In the genomic region with DNA sequence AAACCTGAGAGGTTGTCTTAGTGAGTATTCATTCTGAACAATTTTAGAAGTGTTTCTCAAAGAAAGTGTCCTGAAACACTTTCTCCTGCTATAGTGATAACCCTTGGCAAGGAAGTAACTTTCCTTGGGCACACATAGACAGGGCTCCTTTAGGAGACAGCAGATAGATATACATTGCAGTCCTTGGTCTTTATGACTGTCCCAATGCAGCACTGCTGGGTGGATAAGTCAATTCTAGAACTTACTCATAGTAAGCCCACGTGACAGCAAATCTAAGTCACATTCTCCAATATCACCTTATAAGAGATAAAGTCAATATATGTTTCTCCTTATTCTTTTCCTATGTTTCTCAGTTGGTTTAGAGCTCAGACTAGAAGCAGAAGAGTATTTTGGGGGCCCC, we compare ENCODE assay signal across 17 cellular contexts. TPM values are rescaled to one million over a fixed set of nuclear protein-coding genes. Genes with fewer than 3 reads are reported as not detected.
DNase-seq lines count a peak whose midpoint lies in the region; ATAC-seq and TF ChIP-seq lines count a peak whose summit lies in the region.
"Had no signal": no experiment of that assay in that cellular context is flagged by ENCODE, and none has a peak within 500 bp of the region (broad histone marks: within the 10 kb centered on the region; RNA-seq: fewer than 3 reads in every experiment).

No MANE protein-coding gene starts in this region.

- H3K27ac ChIP-seq in CD8-positive, alpha-beta memory T cell (ENCODE audit: low read depth, low read length): no peak overlapping the region
- H3K27ac ChIP-seq in osteoblast (ENCODE audit: low read depth, low read length): no peak overlapping the region
- H3K27ac ChIP-seq: BLaER1 had no signal

- no peaks in the 10 kb centered on the region for H4K20me1 ChIP-seq in osteoblast (ENCODE audit: insufficient read depth, low read length)
- H4K20me1 ChIP-seq: BLaER1 had no signal

- H3K4me3 ChIP-seq in CD8-positive, alpha-beta memory T cell (ENCODE audit: low read length): no peak overlapping the region
- H3K4me3 ChIP-seq in osteoblast (ENCODE audit: insufficient read depth, low read length): no peak overlapping the region
- H3K4me3 ChIP-seq: BLaER1, K562 had no signal

- H3K9me3 ChIP-seq in CD8-positive, alpha-beta memory T cell (ENCODE audit: low read length): no peaks in the 10 kb centered on the region
- no peaks in the 10 kb centered on the region for H3K9me3 ChIP-seq in osteoblast (ENCODE audit: low read depth, low read length)
- H3K9me3 ChIP-seq: BLaER1 had no signal

- ATAC-seq in central memory CD8-positive, alpha-beta T cell (replicated peaks; ENCODE audit: extremely low read depth, poor library complexity, severe bottlenecking): no peak
- ATAC-seq in GM21737 (IDR thresholded peaks at IDR 0.05; ENCODE audit: unreplicated experiment): no peak
- ATAC-seq: K562 had no signal

- no peaks in the 10 kb centered on the region for H3K36me3 ChIP-seq in CD8-positive, alpha-beta memory T cell (ENCODE audit: insufficient read depth, low read length)
- H3K36me3 ChIP-seq in osteoblast (ENCODE audit: insufficient read depth, low read length): no peaks in the 10 kb centered on the region
- H3K36me3 ChIP-seq: BLaER1 had no signal

- no peaks in the 10 kb centered on the region for H3K4me1 ChIP-seq in CD8-positive, alpha-beta memory T cell (ENCODE audit: insufficient read depth, low read length)
- H3K4me1 ChIP-seq in osteoblast (ENCODE audit: insufficient read depth, low read length): peaks cover 17% of the 10 kb centered on the region

- peaks cover 8% of the 10 kb centered on the region for H3K4me1 Mint-ChIP-seq in activated CD4-positive, alpha-beta T cell treated with anti-CD3 and anti-CD28 coated beads, Interleukin-2, amount 10 ng/mL, durations not matched to agents 24 days and 14 days
- H3K4me1 Mint-ChIP-seq in CD8-positive, alpha-beta memory T cell: peaks cover 15 to 25% (median 15%) of the 10 kb centered on the region in 3 donors
- H3K4me1 Mint-ChIP-seq in central memory CD8-positive, alpha-beta T cell: peaks cover 22% of the 10 kb centered on the region

- POLR2A ChIA-PET in CD8-positive, alpha-beta memory T cell (lab: Charles Lee): no interaction called here

- H3K9me3 Mint-ChIP-seq in activated CD4-positive, alpha-beta T cell treated with anti-CD3 and anti-CD28 coated beads, Interleukin-2, amount 10 ng/mL, durations not matched to agents 24 days and 14 days: no peaks in the 10 kb centered on the region
- H3K9me3 Mint-ChIP-seq in CD8-positive, alpha-beta memory T cell: no peaks in the 10 kb centered on the region
- no peaks in the 10 kb centered on the region for H3K9me3 Mint-ChIP-seq in central memory CD8-positive, alpha-beta T cell

- no peak for TF ChIP-seq CTCF in osteoblast (IDR thresholded peaks at IDR 0.05; ENCODE audit: extremely low read depth, low read depth, low read length)

- H3K4me3 Mint-ChIP-seq in activated CD4-positive, alpha-beta T cell treated with anti-CD3 and anti-CD28 coated beads, Interleukin-2, amount 10 ng/mL, durations not matched to agents 24 days and 14 days: no peak overlapping the region
- H3K4me3 Mint-ChIP-seq in CD8-positive, alpha-beta memory T cell: peak overlapping the region in 4 of 7 donors; percentile 8 to 80 (median 44)
- no peak overlapping the region for H3K4me3 Mint-ChIP-seq in central memory CD8-positive, alpha-beta T cell

- intact Hi-C loops in activated CD4-positive, alpha-beta T cell treated with anti-CD3 and anti-CD28 coated beads, Interleukin-2, amount 10 ng/mL, durations not matched to agents 24 days and 14 days (cut with micrococcal nuclease): no loop called here

- no peak overlapping the region for H3K4me2 ChIP-seq in osteoblast (ENCODE audit: insufficient read depth, low read length)
- H3K4me2 ChIP-seq: BLaER1 had no signal

- H2AFZ ChIP-seq in osteoblast (ENCODE audit: low read length): no peak overlapping the region

- peaks cover 22% of the 10 kb centered on the region for H3K79me2 ChIP-seq in osteoblast (ENCODE audit: insufficient read depth, low read length)

- peaks cover 2% of the 10 kb centered on the region for H3K36me3 Mint-ChIP-seq in activated CD4-positive, alpha-beta T cell treated with anti-CD3 and anti-CD28 coated beads, Interleukin-2, amount 10 ng/mL, durations not matched to agents 24 days and 14 days (ENCODE audit: low read depth)
- peaks cover 0 to 8% (median 0%) of the 10 kb centered on the region in 3 donors for H3K36me3 Mint-ChIP-seq in CD8-positive, alpha-beta memory T cell
- peaks cover 12% of the 10 kb centered on the region for H3K36me3 Mint-ChIP-seq in central memory CD8-positive, alpha-beta T cell (ENCODE audit: insufficient read depth)

- CTCF ChIA-PET in CD8-positive, alpha-beta memory T cell (lab: Charles Lee): no interaction called here

- H3K27me3 Mint-ChIP-seq in activated CD4-positive, alpha-beta T cell treated with anti-CD3 and anti-CD28 coated beads, Interleukin-2, amount 10 ng/mL, durations not matched to agents 24 days and 14 days: no peaks in the 10 kb centered on the region
- peaks cover 0 to 5% of the 10 kb centered on the region in 2 donors for H3K27me3 Mint-ChIP-seq in CD8-positive, alpha-beta memory T cell
- H3K27me3 Mint-ChIP-seq in central memory CD8-positive, alpha-beta T cell: no peaks in the 10 kb centered on the region

- H3K27me3 ChIP-seq in CD8-positive, alpha-beta memory T cell (ENCODE audit: insufficient read depth, low read length, poor library complexity, severe bottlenecking): no peaks in the 10 kb centered on the region
- no peaks in the 10 kb centered on the region for H3K27me3 ChIP-seq in osteoblast (ENCODE audit: insufficient read depth, low read length)
- H3K27me3 ChIP-seq: BLaER1 had no signal

- H3K27ac Mint-ChIP-seq in activated CD4-positive, alpha-beta T cell treated with anti-CD3 and anti-CD28 coated beads, Interleukin-2, amount 10 ng/mL, durations not matched to agents 24 days and 14 days: peak overlapping the region; percentile 34
- H3K27ac Mint-ChIP-seq in CD8-positive, alpha-beta memory T cell: peak overlapping the region in 6 of 8 donors; percentile 14 to 81 (median 60)
- H3K27ac Mint-ChIP-seq in central memory CD8-positive, alpha-beta T cell (ENCODE audit: low read depth): peak overlapping the region; percentile 32

- no peak for DNase-seq in activated CD4-positive, alpha-beta T cell treated with anti-CD3 and anti-CD28 coated beads, Interleukin-2, amount 10 ng/mL, durations not matched to agents 24 days and 14 days
- no peak for DNase-seq in activated CD4-positive, alpha-beta T cell treated with anti-CD3 and anti-CD28 coated beads for 4 hours
- DNase-seq in CD8-positive, alpha-beta memory T cell: no peak
- no peak for DNase-seq in central memory CD8-positive, alpha-beta T cell (ENCODE audit: low spot score in 2 of 2)
- DNase-seq in osteoblast (ENCODE audit: insufficient read length, low spot score, missing footprints): peak; percentile 10
- no peak for DNase-seq in NCI-H524 treated with DMSO at 0.1 percent for 48 hours (lab: John Stamatoyannopoulos, UW)
- DNase-seq: DMS153, GOT3, MV-4-11, NCI-H1417 treated with DMSO at 0.1 percent for 48 hours, NCI-H1930, NCI-H2171, NCI-H748 treated with DMSO at 0.1 percent for 48 hours, OCI-M1 had no signal

RNA-seq across cellular contexts. Expression of gene GPRASP3, which starts 46.7 kb away (rescaled TPM):
- total RNA-seq in activated CD4-positive, alpha-beta T cell treated with anti-CD3 and anti-CD28 coated beads, Interleukin-2, amount 10 ng/mL, durations not matched to agents 24 days and 14 days: 0.56 and 1.7 TPM in 2 replicates
- total RNA-seq in CD8-positive, alpha-beta memory T cell: 1 to 10 TPM; 1.9 to 3.0 TPM
- polyA plus RNA-seq in CD8-positive, alpha-beta memory T cell: 1.2 TPM
- total RNA-seq in osteoblast: 3.2 and 3.3 TPM in 2 replicates

RNA-seq across cellular contexts. Expression of gene GPRASP2, which starts 55.0 kb away (rescaled TPM):
- 0.14 and 0.16 TPM in 2 replicates for total RNA-seq in activated CD4-positive, alpha-beta T cell treated with anti-CD3 and anti-CD28 coated beads, Interleukin-2, amount 10 ng/mL, durations not matched to agents 24 days and 14 days
- under 1 TPM; 0.37 to 0.47 TPM for total RNA-seq in CD8-positive, alpha-beta memory T cell
- 1.0 TPM for polyA plus RNA-seq in CD8-positive, alpha-beta memory T cell
- 10.9 and 11.8 TPM in 2 replicates for total RNA-seq in osteoblast

Comparison
In these comparisons a context has a peak if more than half of its experiments do, and no peak if none do; other contexts are left out.
1. H3K4me3 Mint-ChIP-seq: peak in CD8-positive, alpha-beta memory T cell (4 of 7); none in activated CD4-positive, alpha-beta T cell treated with anti-CD3 and anti-CD28 coated beads, Interleukin-2, amount 10 ng/mL, durations not matched to agents 24 days and 14 days (single experiment) and central memory CD8-positive, alpha-beta T cell (single experiment).
2. Peak in every context shown above with its lines, with median percentiles within 50 percentile points of each other: H3K27ac Mint-ChIP-seq.